1 cellular context compared by ENCODE assay signal in genomic region chr14:22973217-22974032, GRCh38.
A peak's percentile ranks its signal among the peaks of the same experiment; 100 is the strongest.
TF ChIP-seq lines count a peak whose summit lies in the region.

No MANE protein-coding gene starts in this region.

TF ChIP-seq in HepG2, 621 proteins besides CTCF, POLR2A, EP300 and RAD21 (continued from another document):
- TF ChIP-seq ZBTB37 (CRISPR knock-in tag; IDR thresholded peaks at IDR 0.05), result no peak
- peak; percentile 92 for TF ChIP-seq PAF1 (CRISPR knock-in tag; IDR thresholded peaks at IDR 0.05)
- peak; percentile 53 for TF ChIP-seq POLR2AphosphoS5 (IDR thresholded peaks at IDR 0.05; ENCODE audit: low read depth, low read length)
- TF ChIP-seq EZH2 (conservative IDR thresholded peaks at IDR 0.05; ENCODE audit: low read depth, low read length), result no peak
- TF ChIP-seq IKZF5 (CRISPR knock-in tag; IDR thresholded peaks at IDR 0.05), result peak; percentile 28; the same call in 1 of the 2 replicates
- TF ChIP-seq ZNF205 (CRISPR knock-in tag; IDR thresholded peaks at IDR 0.05), result 0 out of 2 replicates have a peak, but pooled peaks have one; percentile 56
- TF ChIP-seq, protein P1, sequence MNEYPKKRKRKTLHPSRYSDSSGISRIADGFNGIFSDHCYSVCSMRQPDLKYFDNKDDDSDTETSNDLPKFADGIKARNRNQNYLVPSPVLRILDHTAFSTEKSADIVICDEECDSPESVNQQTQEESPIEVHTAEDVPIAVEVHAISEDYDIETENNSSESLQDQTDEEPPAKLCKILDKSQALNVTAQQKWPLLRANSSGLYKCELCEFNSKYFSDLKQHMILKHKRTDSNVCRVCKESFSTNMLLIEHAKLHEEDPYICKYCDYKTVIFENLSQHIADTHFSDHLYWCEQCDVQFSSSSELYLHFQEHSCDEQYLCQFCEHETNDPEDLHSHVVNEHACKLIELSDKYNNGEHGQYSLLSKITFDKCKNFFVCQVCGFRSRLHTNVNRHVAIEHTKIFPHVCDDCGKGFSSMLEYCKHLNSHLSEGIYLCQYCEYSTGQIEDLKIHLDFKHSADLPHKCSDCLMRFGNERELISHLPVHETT (CRISPR knock-in tag; conservative IDR thresholded peaks at IDR 0.05), result no peak
- TF ChIP-seq ZBTB1 (CRISPR knock-in tag; IDR thresholded peaks at IDR 0.05; ENCODE audit: borderline replicate concordance), result peak; percentile 17; the same call in 1 of the 2 replicates
- TF ChIP-seq PHF5A (CRISPR knock-in tag; IDR thresholded peaks at IDR 0.05; ENCODE audit: low read depth, unreplicated experiment), result peak; percentile 87
- peak; percentile 37; the same call in 1 of the 2 replicates for TF ChIP-seq ZSCAN9 (CRISPR knock-in tag; IDR thresholded peaks at IDR 0.05; ENCODE audit: borderline replicate concordance)
- peak; percentile 31; the same call in 1 of the 2 replicates for TF ChIP-seq NFYC (CRISPR knock-in tag; IDR thresholded peaks at IDR 0.05)
- TF ChIP-seq FIP1L1 (IDR thresholded peaks at IDR 0.05; ENCODE audit: borderline replicate concordance, insufficient read depth, low read depth, low read length), result no peak
- TF ChIP-seq ZMYM2 (CRISPR knock-in tag; IDR thresholded peaks at IDR 0.05), result no peak
- peak; percentile 62 for TF ChIP-seq KMT2B (CRISPR knock-in tag; IDR thresholded peaks at IDR 0.05)
- peak; percentile 80; the same call in 1 of the 2 replicates for TF ChIP-seq DNMT3B (CRISPR knock-in tag; conservative IDR thresholded peaks at IDR 0.05)
- TF ChIP-seq ZNF556 (CRISPR knock-in tag; IDR thresholded peaks at IDR 0.05; ENCODE audit: borderline replicate concordance), result 0 out of 2 replicates have a peak, but pooled peaks have one; percentile 85
- TF ChIP-seq ZNF605 (CRISPR knock-in tag; IDR thresholded peaks at IDR 0.05), result no peak
- TF ChIP-seq ZNF550 (CRISPR knock-in tag; IDR thresholded peaks at IDR 0.05; ENCODE audit: borderline replicate concordance), result 0 out of 2 replicates have a peak, but pooled peaks have one; percentile 84
- 0 out of 2 replicates have a peak, but pooled peaks have one; percentile 48 for TF ChIP-seq ARNTL (CRISPR knock-in tag; IDR thresholded peaks at IDR 0.05)
- TF ChIP-seq MIXL1 (CRISPR knock-in tag; IDR thresholded peaks at IDR 0.05), result peak; percentile 84
- TF ChIP-seq MAFK (conservative IDR thresholded peaks at IDR 0.05 in 1 of 2, IDR thresholded peaks at IDR 0.05 in 1 of 2; ENCODE audit: low read length in 2 of 2), result no peak
- peak; percentile 14; the same call in 1 of the 2 replicates for TF ChIP-seq FOXO1 (CRISPR knock-in tag; IDR thresholded peaks at IDR 0.05)
- TF ChIP-seq, protein P2, sequence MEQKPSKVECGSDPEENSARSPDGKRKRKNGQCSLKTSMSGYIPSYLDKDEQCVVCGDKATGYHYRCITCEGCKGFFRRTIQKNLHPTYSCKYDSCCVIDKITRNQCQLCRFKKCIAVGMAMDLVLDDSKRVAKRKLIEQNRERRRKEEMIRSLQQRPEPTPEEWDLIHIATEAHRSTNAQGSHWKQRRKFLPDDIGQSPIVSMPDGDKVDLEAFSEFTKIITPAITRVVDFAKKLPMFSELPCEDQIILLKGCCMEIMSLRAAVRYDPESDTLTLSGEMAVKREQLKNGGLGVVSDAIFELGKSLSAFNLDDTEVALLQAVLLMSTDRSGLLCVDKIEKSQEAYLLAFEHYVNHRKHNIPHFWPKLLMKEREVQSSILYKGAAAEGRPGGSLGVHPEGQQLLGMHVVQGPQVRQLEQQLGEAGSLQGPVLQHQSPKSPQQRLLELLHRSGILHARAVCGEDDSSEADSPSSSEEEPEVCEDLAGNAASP (CRISPR knock-in tag; IDR thresholded peaks at IDR 0.05; ENCODE audit: borderline replicate concordance), result peak; percentile 64
- TF ChIP-seq MBNL3 (CRISPR knock-in tag; conservative IDR thresholded peaks at IDR 0.05), result no peak
- TF ChIP-seq ZNF883 (CRISPR knock-in tag; IDR thresholded peaks at IDR 0.05; ENCODE audit: not compliant biosample characterization), result peak; percentile 10
- TF ChIP-seq FOXC1 (CRISPR knock-in tag; IDR thresholded peaks at IDR 0.05; ENCODE audit: borderline replicate concordance), result no peak
- no peak for TF ChIP-seq ZNF615 (CRISPR knock-in tag; IDR thresholded peaks at IDR 0.05; ENCODE audit: borderline replicate concordance)
- TF ChIP-seq ZBTB21 (CRISPR knock-in tag; IDR thresholded peaks at IDR 0.05), result 0 out of 2 replicates have a peak, but pooled peaks have one; percentile 58
- TF ChIP-seq ZFX (CRISPR knock-in tag; IDR thresholded peaks at IDR 0.05; ENCODE audit: low read depth), result peak; percentile 18; the same call in 1 of the 2 replicates
- TF ChIP-seq ZNF331 (CRISPR knock-in tag; IDR thresholded peaks at IDR 0.05), result peak; percentile 44; the same call in 1 of the 2 replicates
- peak; percentile 75 for TF ChIP-seq SAP130 (CRISPR knock-in tag; IDR thresholded peaks at IDR 0.05; ENCODE audit: low read depth)
- peak; percentile 98 for TF ChIP-seq SMC3 (IDR thresholded peaks at IDR 0.05; ENCODE audit: low read length)
- peak; percentile 39 for TF ChIP-seq PCBP2 (optimal IDR thresholded peaks at IDR 0.05; ENCODE audit: low read depth, low read length, poor library complexity, severe bottlenecking)
- 0 out of 2 replicates have a peak, but pooled peaks have one; percentile 80 for TF ChIP-seq TIGD3 (CRISPR knock-in tag; IDR thresholded peaks at IDR 0.05; ENCODE audit: borderline replicate concordance)
- TF ChIP-seq, protein P3, sequence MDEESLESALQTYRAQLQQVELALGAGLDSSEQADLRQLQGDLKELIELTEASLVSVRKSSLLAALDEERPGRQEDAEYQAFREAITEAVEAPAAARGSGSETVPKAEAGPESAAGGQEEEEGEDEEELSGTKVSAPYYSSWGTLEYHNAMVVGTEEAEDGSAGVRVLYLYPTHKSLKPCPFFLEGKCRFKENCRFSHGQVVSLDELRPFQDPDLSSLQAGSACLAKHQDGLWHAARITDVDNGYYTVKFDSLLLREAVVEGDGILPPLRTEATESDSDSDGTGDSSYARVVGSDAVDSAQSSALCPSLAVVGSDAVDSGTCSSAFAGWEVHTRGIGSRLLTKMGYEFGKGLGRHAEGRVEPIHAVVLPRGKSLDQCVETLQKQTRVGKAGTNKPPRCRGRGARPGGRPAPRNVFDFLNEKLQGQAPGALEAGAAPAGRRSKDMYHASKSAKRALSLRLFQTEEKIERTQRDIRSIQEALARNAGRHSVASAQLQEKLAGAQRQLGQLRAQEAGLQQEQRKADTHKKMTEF (CRISPR knock-in tag; IDR thresholded peaks at IDR 0.05), result peak; percentile 60
- TF ChIP-seq RXRA (CRISPR knock-in tag; IDR thresholded peaks at IDR 0.05), result no peak; the same call in 1 of the 2 replicates
- TF ChIP-seq HBP1 (CRISPR knock-in tag; IDR thresholded peaks at IDR 0.05; ENCODE audit: low read depth), result peak; percentile 64; the same call in 1 of the 2 replicates
- no peak for TF ChIP-seq AKNA (CRISPR knock-in tag; IDR thresholded peaks at IDR 0.05; ENCODE audit: borderline replicate concordance)
- TF ChIP-seq THYN1 (CRISPR knock-in tag; IDR thresholded peaks at IDR 0.05; ENCODE audit: borderline replicate concordance, low read depth), result no peak
